Comparison of ENCODE assay signal across 8 cellular contexts in genomic region chr10:122567056-122567660, GRCh38. TPM values are rescaled to one million over a fixed set of nuclear protein-coding genes. Genes with fewer than 3 reads are reported as not detected.
A peak's percentile ranks its signal among the peaks of the same experiment; 100 is the strongest.
DNase-seq lines count a peak whose midpoint lies in the region; ATAC-seq and TF ChIP-seq lines count a peak whose summit lies in the region.

No MANE protein-coding gene starts in this region.

- peak; percentile 65 for ATAC-seq in activated CD8-positive, alpha-beta T cell treated with anti-CD3 and anti-CD28 coated beads, Interleukin-2, amount 10 ng/mL, durations not matched to agents 7 days and 5 days
- ATAC-seq in left ventricle myocardium superior (peak; percentile 60), HG03159 (IDR thresholded peaks at IDR 0.05; ENCODE audit: unreplicated experiment) (no peak)

- H3K27me3 ChIP-seq in suprapubic skin, result peaks cover 6% of the 10 kb centered on the region

- H3K9me3 Mint-ChIP-seq in Calu3 (ENCODE audit: low read depth, unreplicated experiment), result peaks cover 3% of the 10 kb centered on the region
- no peaks in the 10 kb centered on the region for H3K9me3 Mint-ChIP-seq in HFFc6
- no peaks in the 10 kb centered on the region for H3K9me3 Mint-ChIP-seq in activated CD8-positive, alpha-beta T cell treated with anti-CD3 and anti-CD28 coated beads, Interleukin-2, amount 10 ng/mL, durations not matched to agents 7 days and 5 days (ENCODE audit: insufficient read depth)
- H3K9me3 Mint-ChIP-seq in activated T-helper 1 cell treated with anti-CD3 and anti-CD28 coated beads, Interleukin-12 subunit alpha, Interleukin-12 subunit beta, Interleukin-2, Interleukin-4 antibody, amounts not matched to agents 30 ng/mL and 10 ng/mL and 1 ng/mL, durations not matched to agents 14 hours and 24 hours and 36 hours, result no peaks in the 10 kb centered on the region

- 65% methylated on average over 4 of the region's 5 CpGs for WGBS in suprapubic skin

- CTCF ChIA-PET in Calu3 (lab: Charles Lee), result no interaction called here
- CTCF ChIA-PET in activated CD8-positive, alpha-beta T cell treated with anti-CD3 and anti-CD28 coated beads, Interleukin-2, amount 10 ng/mL, durations not matched to agents 7 days and 5 days (lab: Charles Lee), result interaction anchor here (0.7 to 5.3 kb wide), 9 partner anchors 9 to 261 kb away, joined by 3 to 71 read pairs (median 9); no protein-coding TSS in a partner anchor

- H3K36me3 Mint-ChIP-seq in Calu3 (ENCODE audit: insufficient read depth, unreplicated experiment) (no peaks in the 10 kb centered on the region), HFFc6 (ENCODE audit: low read depth) (no peaks in the 10 kb centered on the region)
- no peaks in the 10 kb centered on the region for H3K36me3 Mint-ChIP-seq in activated CD8-positive, alpha-beta T cell treated with anti-CD3 and anti-CD28 coated beads, Interleukin-2, amount 10 ng/mL, durations not matched to agents 7 days and 5 days (ENCODE audit: low read depth)
- no peaks in the 10 kb centered on the region for H3K36me3 Mint-ChIP-seq in activated T-helper 1 cell treated with anti-CD3 and anti-CD28 coated beads, Interleukin-12 subunit alpha, Interleukin-12 subunit beta, Interleukin-2, Interleukin-4 antibody, amounts not matched to agents 30 ng/mL and 10 ng/mL and 1 ng/mL, durations not matched to agents 14 hours and 24 hours and 36 hours (ENCODE audit: low read depth)

- TF ChIP-seq POLR2A in suprapubic skin (IDR thresholded peaks at IDR 0.05), result no peak

- H3K27ac Mint-ChIP-seq in Calu3 (ENCODE audit: unreplicated experiment), result no peak overlapping the region
- H3K27ac Mint-ChIP-seq in HFFc6, result no peak overlapping the region
- H3K27ac Mint-ChIP-seq in activated CD8-positive, alpha-beta T cell treated with anti-CD3 and anti-CD28 coated beads, Interleukin-2, amount 10 ng/mL, durations not matched to agents 7 days and 5 days, result no peak overlapping the region
- no peak overlapping the region for H3K27ac Mint-ChIP-seq in activated T-helper 1 cell treated with anti-CD3 and anti-CD28 coated beads, Interleukin-12 subunit alpha, Interleukin-12 subunit beta, Interleukin-2, Interleukin-4 antibody, amounts not matched to agents 30 ng/mL and 10 ng/mL and 1 ng/mL, durations not matched to agents 14 hours and 24 hours and 36 hours

- POLR2A ChIA-PET in activated CD8-positive, alpha-beta T cell treated with anti-CD3 and anti-CD28 coated beads, Interleukin-2, amount 10 ng/mL, durations not matched to agents 7 days and 5 days (lab: Charles Lee), result no interaction called here

- H3K36me3 ChIP-seq in suprapubic skin, result no peaks in the 10 kb centered on the region

- intact Hi-C loops in Calu3 (cut with micrococcal nuclease; ENCODE audit: unreplicated experiment), result loop anchor here (2.0 to 10.0 kb wide), 3 partner anchors 122 to 270 kb away; no protein-coding TSS in a partner anchor
- intact Hi-C loops in left ventricle myocardium superior (cut with micrococcal nuclease), result loop anchor here (5.0 to 10.0 kb wide), 2 partner anchors 130 to 272 kb away; no protein-coding TSS in a partner anchor
- intact Hi-C loops in activated T-helper 1 cell treated with anti-CD3 and anti-CD28 coated beads, Interleukin-12 subunit alpha, Interleukin-12 subunit beta, Interleukin-2, Interleukin-4 antibody, amounts not matched to agents 30 ng/mL and 10 ng/mL and 1 ng/mL, durations not matched to agents 14 hours and 24 hours and 36 hours (cut with micrococcal nuclease), result loop anchor here (2.0 to 5.0 kb wide), 2 partner anchors 135 to 992 kb away; no protein-coding TSS in a partner anchor

- TF ChIP-seq CTCF in Calu3 (IDR thresholded peaks at IDR 0.05; ENCODE audit: unreplicated experiment), result no peak
- peak; percentile 88 for TF ChIP-seq CTCF in HFFc6 (IDR thresholded peaks at IDR 0.05)
- peak; percentile 15 to 36 for TF ChIP-seq CTCF in suprapubic skin (IDR thresholded peaks at IDR 0.05)

- peak; percentile 19 for DNase-seq in Calu3
- DNase-seq in HFFc6, result no peak
- peak; percentile 64 for DNase-seq in activated CD8-positive, alpha-beta T cell treated with anti-CD3 and anti-CD28 coated beads, Interleukin-2, amount 10 ng/mL, durations not matched to agents 7 days and 5 days
- DNase-seq in left ventricle myocardium superior, result peak; percentile 47
- DNase-seq in suprapubic skin (ENCODE audit: low spot score in 2 of 2), result no peak
- no peak for DNase-seq in GOT3 (lab: John Stamatoyannopoulos, UW)
- no peak for DNase-seq in activated T-helper 1 cell treated with anti-CD3 and anti-CD28 coated beads, Interleukin-12 subunit alpha, Interleukin-12 subunit beta, Interleukin-2, Interleukin-4 antibody, amounts not matched to agents 30 ng/mL and 10 ng/mL and 1 ng/mL, durations not matched to agents 14 hours and 24 hours and 36 hours (ENCODE audit: low spot score)

- no peak overlapping the region for H3K4me3 ChIP-seq in suprapubic skin

- no peak for TF ChIP-seq EP300 in suprapubic skin (IDR thresholded peaks at IDR 0.05)

- H3K4me1 ChIP-seq in suprapubic skin, result peaks cover 5% of the 10 kb centered on the region

- no peaks in the 10 kb centered on the region for H3K9me3 ChIP-seq in suprapubic skin

- H3K4me3 Mint-ChIP-seq in Calu3 (ENCODE audit: low read depth, unreplicated experiment), result no peak overlapping the region
- no peak overlapping the region for H3K4me3 Mint-ChIP-seq in HFFc6
- H3K4me3 Mint-ChIP-seq in activated CD8-positive, alpha-beta T cell treated with anti-CD3 and anti-CD28 coated beads, Interleukin-2, amount 10 ng/mL, durations not matched to agents 7 days and 5 days, result no peak overlapping the region
- no peak overlapping the region for H3K4me3 Mint-ChIP-seq in activated T-helper 1 cell treated with anti-CD3 and anti-CD28 coated beads, Interleukin-12 subunit alpha, Interleukin-12 subunit beta, Interleukin-2, Interleukin-4 antibody, amounts not matched to agents 30 ng/mL and 10 ng/mL and 1 ng/mL, durations not matched to agents 14 hours and 24 hours and 36 hours

- no TSS peak for BruUV-seq in Calu3 (replicated peaks; lab: Mats Ljungman, UMichigan)

- peaks cover 28% of the 10 kb centered on the region for H3K27me3 Mint-ChIP-seq in Calu3 (ENCODE audit: unreplicated experiment)
- peaks cover 15% of the 10 kb centered on the region for H3K27me3 Mint-ChIP-seq in HFFc6 (ENCODE audit: insufficient read depth)
- H3K27me3 Mint-ChIP-seq in activated CD8-positive, alpha-beta T cell treated with anti-CD3 and anti-CD28 coated beads, Interleukin-2, amount 10 ng/mL, durations not matched to agents 7 days and 5 days (ENCODE audit: low read depth), result peaks cover 31% of the 10 kb centered on the region
- H3K27me3 Mint-ChIP-seq in activated T-helper 1 cell treated with anti-CD3 and anti-CD28 coated beads, Interleukin-12 subunit alpha, Interleukin-12 subunit beta, Interleukin-2, Interleukin-4 antibody, amounts not matched to agents 30 ng/mL and 10 ng/mL and 1 ng/mL, durations not matched to agents 14 hours and 24 hours and 36 hours (ENCODE audit: insufficient read depth), result peaks cover 13% of the 10 kb centered on the region

- H3K4me1 Mint-ChIP-seq in Calu3 (ENCODE audit: low read depth, unreplicated experiment) (peaks cover 2% of the 10 kb centered on the region), HFFc6 (ENCODE audit: low read depth) (peaks cover 8% of the 10 kb centered on the region; the same call in 1 of the 2 replicates)
- no peaks in the 10 kb centered on the region for H3K4me1 Mint-ChIP-seq in activated CD8-positive, alpha-beta T cell treated with anti-CD3 and anti-CD28 coated beads, Interleukin-2, amount 10 ng/mL, durations not matched to agents 7 days and 5 days (ENCODE audit: low read depth)
- no peaks in the 10 kb centered on the region for H3K4me1 Mint-ChIP-seq in activated T-helper 1 cell treated with anti-CD3 and anti-CD28 coated beads, Interleukin-12 subunit alpha, Interleukin-12 subunit beta, Interleukin-2, Interleukin-4 antibody, amounts not matched to agents 30 ng/mL and 10 ng/mL and 1 ng/mL, durations not matched to agents 14 hours and 24 hours and 36 hours (ENCODE audit: low read depth)

- H3K27ac ChIP-seq in suprapubic skin, result no peak overlapping the region

RNA-seq across cellular contexts. Expression of gene DMBT1, which starts 6.6 kb away (rescaled TPM):
- 4.6 and 10.0 TPM in 2 replicates for total RNA-seq in Calu3 (2022)
- total RNA-seq in HFFc6 (2021; fragmentation: NEBNext Ultra II Directional; extraction: Animal tissue kit (Norgen Biotek cat#: 25700)), result under 1 TPM in 5 of 6 experiments, not detected in 1; 0.05 to 0.17 (median 0.07) TPM
- total RNA-seq in activated CD8-positive, alpha-beta T cell treated with anti-CD3 and anti-CD28 coated beads, Interleukin-2, amount 10 ng/mL, durations not matched to agents 7 days and 5 days, result not detected
- 0.05 TPM for total RNA-seq in left ventricle myocardium superior
- under 1 TPM; 0.15 to 0.62 (median 0.31) TPM for total RNA-seq in suprapubic skin
- total RNA-seq in activated T-helper 1 cell treated with anti-CD3 and anti-CD28 coated beads, Interleukin-12 subunit alpha, Interleukin-12 subunit beta, Interleukin-2, Interleukin-4 antibody, amounts not matched to agents 30 ng/mL and 10 ng/mL and 1 ng/mL, durations not matched to agents 14 hours and 24 hours and 36 hours, result not detected in 2 replicates

Comparison
In these comparisons a context has a peak if more than half of its experiments do, and no peak if none do; other contexts are left out.
1. DNase-seq: peak in Calu3 (single experiment), activated CD8-positive, alpha-beta T cell treated with anti-CD3 and anti-CD28 coated beads, Interleukin-2, amount 10 ng/mL, durations not matched to agents 7 days and 5 days (single experiment) and left ventricle myocardium superior (single experiment); none in HFFc6 (single experiment), suprapubic skin (0 of 2), GOT3 (single experiment) and activated T-helper 1 cell treated with anti-CD3 and anti-CD28 coated beads, Interleukin-12 subunit alpha, Interleukin-12 subunit beta, Interleukin-2, Interleukin-4 antibody, amounts not matched to agents 30 ng/mL and 10 ng/mL and 1 ng/mL, durations not matched to agents 14 hours and 24 hours and 36 hours (single experiment).